In the genomic region with DNA sequence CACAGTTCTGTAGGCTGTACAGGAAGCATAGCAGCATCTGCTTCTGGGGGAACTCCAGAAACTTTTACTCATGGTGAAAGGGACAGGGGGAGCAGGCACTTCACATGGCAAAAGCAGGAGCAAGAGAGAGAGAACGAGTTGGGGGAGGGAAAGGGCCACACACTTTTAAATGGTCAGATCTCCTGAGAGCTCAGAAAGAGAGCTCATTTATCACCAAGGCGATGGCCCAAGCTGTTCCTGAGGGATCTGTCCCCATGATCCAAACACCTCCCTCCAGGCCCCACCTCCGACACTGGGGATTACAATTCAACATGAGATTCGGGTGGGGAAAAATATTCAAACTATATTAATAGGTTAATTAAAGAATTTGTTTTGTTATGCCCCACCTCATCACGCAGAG, we compare ENCODE assay signal across 19 cellular contexts.
DNase-seq lines count a peak whose midpoint lies in the region; ATAC-seq and TF ChIP-seq lines count a peak whose summit lies in the region.
"Had no signal": no experiment of that assay in that cellular context is flagged by ENCODE, and none has a peak within 500 bp of the region (broad histone marks: within the 10 kb centered on the region; RNA-seq: fewer than 3 reads in every experiment).

No MANE protein-coding gene starts in this region.

- no peak overlapping the region for H3K56ac ChIP-seq in mesendoderm (ENCODE audit: low read length)

- no peaks in the 10 kb centered on the region for H3K36me3 ChIP-seq in GM23338 (ENCODE audit: insufficient read depth)
- H3K36me3 ChIP-seq in mesendoderm (ENCODE audit: control insufficient read depth, insufficient read depth, low read length): no peaks in the 10 kb centered on the region

- H3K9me3 Mint-ChIP-seq in GM23338: peaks cover 6% of the 10 kb centered on the region; the same call in 1 of the 3 replicates
- H3K9me3 Mint-ChIP-seq in stimulated activated naive B cell treated with anti-CD40 and anti-IgM and Interleukin-4, amounts not matched to agents 10 μg/mL and 1 μg/mL and 100 μg/mL, for 72 hours: peaks cover 3 to 7% of the 10 kb centered on the region in 2 donors
- peaks cover 5% of the 10 kb centered on the region for H3K9me3 Mint-ChIP-seq in activated naive CD4-positive, alpha-beta T cell treated with anti-CD3 and anti-CD28 coated beads, Interleukin-2, amount 10 ng/mL, durations not matched to agents 7 days and 5 days

- H3K4me1 ChIP-seq in GM23338 (ENCODE audit: insufficient read depth) (peaks cover 32% of the 10 kb centered on the region), mesendoderm (ENCODE audit: control insufficient read depth, low read depth, low read length) (peaks cover 2% of the 10 kb centered on the region)

- H3K27me3 ChIP-seq in GM23338 (ENCODE audit: insufficient read depth) (no peaks in the 10 kb centered on the region), mesendoderm (ENCODE audit: insufficient read depth, low read length, poor library complexity) (no peaks in the 10 kb centered on the region)

- 0 out of 2 replicates have a peak overlapping the region, but pooled peaks have one; percentile 55 for H3K4me2 ChIP-seq in GM23338
- H3K4me2 ChIP-seq in mesendoderm (ENCODE audit: low read length): no peak overlapping the region
- H3K4me2 ChIP-seq: KMS-11 had no signal

- H3K4me3 ChIP-seq in GM23338: no peak overlapping the region
- no peak overlapping the region for H3K4me3 ChIP-seq in mesendoderm (ENCODE audit: low read length)
- H3K4me3 ChIP-seq: GM12878 had no signal

- H3K27ac Mint-ChIP-seq in GM23338: peak overlapping the region; percentile 74
- H3K27ac Mint-ChIP-seq in stimulated activated naive B cell treated with anti-CD40 and anti-IgM and Interleukin-4, amounts not matched to agents 10 μg/mL and 1 μg/mL and 100 μg/mL, for 72 hours: peak overlapping the region; percentile 27
- H3K27ac Mint-ChIP-seq in activated naive CD4-positive, alpha-beta T cell treated with anti-CD3 and anti-CD28 coated beads, Interleukin-2, amount 10 ng/mL, durations not matched to agents 7 days and 5 days: no peak overlapping the region

- H2AK5ac ChIP-seq in mesendoderm (ENCODE audit: low read length): no peak overlapping the region

- peak overlapping the region; percentile 93; the same call in 1 of the 2 replicates for H2AFZ ChIP-seq in GM23338

- no peaks in the 10 kb centered on the region for H3F3A ChIP-seq in GM23338 (replicated peaks; ENCODE audit: low read depth)

- H2BK15ac ChIP-seq in mesendoderm (replicated peaks; ENCODE audit: low read depth): no peak overlapping the region

- peak overlapping the region; percentile 42 for H3K4ac ChIP-seq in mesendoderm (ENCODE audit: low read depth, low read length)

- no peak overlapping the region for H3K18ac ChIP-seq in mesendoderm (ENCODE audit: low read length)

- H3K4me1 Mint-ChIP-seq in GM23338: peaks cover 29% of the 10 kb centered on the region
- no peaks in the 10 kb centered on the region for H3K4me1 Mint-ChIP-seq in stimulated activated naive B cell treated with anti-CD40 and anti-IgM and Interleukin-4, amounts not matched to agents 10 μg/mL and 1 μg/mL and 100 μg/mL, for 72 hours
- H3K4me1 Mint-ChIP-seq in activated naive CD4-positive, alpha-beta T cell treated with anti-CD3 and anti-CD28 coated beads, Interleukin-2, amount 10 ng/mL, durations not matched to agents 7 days and 5 days: no peaks in the 10 kb centered on the region
- H3K4me1 Mint-ChIP-seq: CD4-positive, CD25-positive, alpha-beta regulatory T cell had no signal

- no peak overlapping the region for H3K9ac ChIP-seq in mesendoderm (ENCODE audit: low read length)
- H3K9ac ChIP-seq: KMS-11 had no signal

- H4K20me1 ChIP-seq in GM23338 (replicated peaks; ENCODE audit: insufficient read depth): no peaks in the 10 kb centered on the region

- peak; percentile 37 for ATAC-seq in GM23338
- ATAC-seq in stimulated activated naive B cell treated with anti-CD40 and anti-IgM and Interleukin-4, amounts not matched to agents 10 μg/mL and 1 μg/mL and 100 μg/mL, for 72 hours (replicated peaks): no peak
- ATAC-seq: GM12878, Right ventricle myocardium inferior had no signal

- no peak for TF ChIP-seq CTCF in GM23338 (conservative IDR thresholded peaks at IDR 0.05; ENCODE audit: low read depth in 2 of 2)

- no peak overlapping the region for H4K8ac ChIP-seq in mesendoderm (ENCODE audit: low read depth, low read length)

- no peaks in the 10 kb centered on the region for H3K79me1 ChIP-seq in mesendoderm (ENCODE audit: low read length)

- no peak overlapping the region for H2BK120ac ChIP-seq in mesendoderm (ENCODE audit: low read depth, low read length)

- H2BK5ac ChIP-seq in mesendoderm (ENCODE audit: low read length): no peak overlapping the region

- CTCF ChIA-PET in activated naive CD4-positive, alpha-beta T cell treated with anti-CD3 and anti-CD28 coated beads, Interleukin-2, amount 10 ng/mL, durations not matched to agents 7 days and 5 days (lab: Charles Lee): no interaction called here

- DNase-seq in GM23338 (ENCODE audit: low spot score): no peak
- DNase-seq in NCI-H82 (lab: John Stamatoyannopoulos, UW): peak; percentile 83
- DNase-seq in mesendoderm: peak; percentile 57
- no peak for DNase-seq in stimulated activated naive B cell treated with anti-CD40 and anti-IgM and Interleukin-4, amounts not matched to agents 10 μg/mL and 1 μg/mL and 100 μg/mL, for 72 hours
- no peak for DNase-seq in NK-92 treated with Interleukin-12 subunit alpha and Interleukin-12 subunit beta, amount 100 ng/mL, for 24 hours (lab: John Stamatoyannopoulos, UW)
- no peak for DNase-seq in activated naive CD4-positive, alpha-beta T cell treated with anti-CD3 and anti-CD28 coated beads, Interleukin-2, amount 10 ng/mL, durations not matched to agents 7 days and 5 days
- DNase-seq in GDM1 (lab: John Stamatoyannopoulos, UW): no peak
- DNase-seq: CD4-positive, CD25-positive, alpha-beta regulatory T cell; DMS79; GOT3; IMR-90; NCI-H1092 treated with DMSO at 0.1 percent for 48 hours; NCI-H1436 treated with DMSO at 0.1 percent for 48 hours; NCI-H2029 treated with DMSO at 0.1 percent for 48 hours; NCI-H2171 treated with DMSO at 0.1 percent for 48 hours; NCI-H446 treated with DMSO at 0.1 percent for 48 hours had no signal

- peaks cover 3% of the 10 kb centered on the region for H3K27me3 Mint-ChIP-seq in GM23338 (ENCODE audit: insufficient read depth, low read depth, poor library complexity)
- H3K27me3 Mint-ChIP-seq in stimulated activated naive B cell treated with anti-CD40 and anti-IgM and Interleukin-4, amounts not matched to agents 10 μg/mL and 1 μg/mL and 100 μg/mL, for 72 hours: peaks cover 0 to 4% of the 10 kb centered on the region in 2 donors
- no peaks in the 10 kb centered on the region for H3K27me3 Mint-ChIP-seq in activated naive CD4-positive, alpha-beta T cell treated with anti-CD3 and anti-CD28 coated beads, Interleukin-2, amount 10 ng/mL, durations not matched to agents 7 days and 5 days
- H3K27me3 Mint-ChIP-seq: CD4-positive, CD25-positive, alpha-beta regulatory T cell had no signal

- no peaks in the 10 kb centered on the region for H3K9me2 ChIP-seq in GM23338 (ENCODE audit: insufficient read depth)

- H3K27ac ChIP-seq in GM23338 (ENCODE audit: low read depth) (no peak overlapping the region), mesendoderm (ENCODE audit: low read depth, low read length) (no peak overlapping the region)
- H3K27ac ChIP-seq: KMS-11 had no signal

- no peak overlapping the region for H3K23ac ChIP-seq in mesendoderm (ENCODE audit: low read length)

- H3K79me2 ChIP-seq in GM23338 (replicated peaks; ENCODE audit: insufficient read depth) (no peaks in the 10 kb centered on the region), mesendoderm (ENCODE audit: control insufficient read depth, insufficient read depth, low read length) (no peaks in the 10 kb centered on the region)

- WGBS in mesendoderm (ENCODE audit: extremely low coverage, insufficient coverage, low lambda C conversion rate): no CpG with 5 or more reads among the region's 5 CpGs

- no peak overlapping the region for H3K4me3 Mint-ChIP-seq in GM23338
- H3K4me3 Mint-ChIP-seq in stimulated activated naive B cell treated with anti-CD40 and anti-IgM and Interleukin-4, amounts not matched to agents 10 μg/mL and 1 μg/mL and 100 μg/mL, for 72 hours: no peak overlapping the region
- H3K4me3 Mint-ChIP-seq in activated naive CD4-positive, alpha-beta T cell treated with anti-CD3 and anti-CD28 coated beads, Interleukin-2, amount 10 ng/mL, durations not matched to agents 7 days and 5 days: no peak overlapping the region
- H3K4me3 Mint-ChIP-seq: CD4-positive, CD25-positive, alpha-beta regulatory T cell had no signal

- H4K5ac ChIP-seq in mesendoderm (ENCODE audit: low read length): no peak overlapping the region

- H3K36me3 Mint-ChIP-seq in GM23338 (ENCODE audit: low read depth): peaks cover 4% of the 10 kb centered on the region; the same call in 2 of the 3 replicates
- no peaks in the 10 kb centered on the region for H3K36me3 Mint-ChIP-seq in stimulated activated naive B cell treated with anti-CD40 and anti-IgM and Interleukin-4, amounts not matched to agents 10 μg/mL and 1 μg/mL and 100 μg/mL, for 72 hours
- H3K36me3 Mint-ChIP-seq in activated naive CD4-positive, alpha-beta T cell treated with anti-CD3 and anti-CD28 coated beads, Interleukin-2, amount 10 ng/mL, durations not matched to agents 7 days and 5 days: no peaks in the 10 kb centered on the region
- H3K36me3 Mint-ChIP-seq: CD4-positive, CD25-positive, alpha-beta regulatory T cell had no signal

TF ChIP-seq in GM23338, 12 proteins besides CTCF, POLR2A, EP300 and RAD21:
- TF ChIP-seq EZH2 (IDR thresholded peaks at IDR 0.05; ENCODE audit: low read depth, unreplicated experiment) (no peak), CREB1 (CRISPR knock-in tag; IDR thresholded peaks at IDR 0.05; ENCODE audit: low read depth) (no peak), ZNF331 (CRISPR knock-in tag; IDR thresholded peaks at IDR 0.05; ENCODE audit: low read depth) (no peak)
TF ChIP-seq in GM23338: peak in this region for 0.

Comparison
In these comparisons a context has a peak if more than half of its experiments do, and no peak if none do; other contexts are left out.
1. DNase-seq: peak in NCI-H82 (single experiment) and mesendoderm (single experiment); none in GM23338 (single experiment), stimulated activated naive B cell treated with anti-CD40 and anti-IgM and Interleukin-4, amounts not matched to agents 10 μg/mL and 1 μg/mL and 100 μg/mL, for 72 hours (single experiment), NK-92 treated with Interleukin-12 subunit alpha and Interleukin-12 subunit beta, amount 100 ng/mL, for 24 hours (single experiment), activated naive CD4-positive, alpha-beta T cell treated with anti-CD3 and anti-CD28 coated beads, Interleukin-2, amount 10 ng/mL, durations not matched to agents 7 days and 5 days (single experiment) and GDM1 (single experiment).